8 cellular contexts compared by ENCODE assay signal in the genomic region with DNA sequence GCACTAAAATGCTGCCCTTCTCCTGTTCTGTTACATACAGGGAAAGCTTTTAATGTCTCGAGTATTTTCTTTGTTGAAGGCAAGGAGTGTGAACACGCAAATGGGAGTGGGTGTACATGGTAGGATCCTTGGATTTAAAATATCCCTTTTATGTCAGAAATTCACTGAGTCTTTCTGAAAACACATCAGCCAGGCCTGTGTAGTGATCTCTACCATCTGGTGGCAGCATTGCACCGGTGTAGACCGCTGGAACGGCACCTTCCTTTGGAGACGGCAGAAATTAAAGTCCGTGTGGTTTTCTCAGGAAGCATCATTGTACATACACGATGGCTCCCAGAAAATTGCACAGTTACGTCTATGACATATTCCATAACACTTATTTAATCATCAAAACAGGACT.
A peak's percentile ranks its signal among the peaks of the same experiment; 100 is the strongest.
DNase-seq lines count a peak whose midpoint lies in the region; ATAC-seq, FAIRE-seq and TF ChIP-seq lines count a peak whose summit lies in the region.

No MANE protein-coding gene starts in this region.

- BruUV-seq in PC-3 (replicated peaks; lab: Mats Ljungman, UMichigan), result no TSS peak

- no peaks in the 10 kb centered on the region for H3K9me1 ChIP-seq in keratinocyte (ENCODE audit: control insufficient read depth, extremely low read depth, insufficient read depth, low read length)

- H3K27ac ChIP-seq in Karpas-422 (ENCODE audit: low read length) (no peak overlapping the region), PC-3 (ENCODE audit: low read length) (no peak overlapping the region), keratinocyte (ENCODE audit: control insufficient read depth, insufficient read depth, low read length) (no peak overlapping the region)

- CTCF ChIA-PET in PC-3 (lab: Charles Lee), result no interaction called here

- H3K9ac ChIP-seq in Karpas-422 (ENCODE audit: low read length) (no peak overlapping the region), PC-3 (ENCODE audit: low read length) (no peak overlapping the region), keratinocyte (ENCODE audit: control insufficient read depth, extremely low read depth, insufficient read depth, low read length) (no peak overlapping the region)

- ATAC-seq in PC-3 (peak; percentile 82), GM18907 (IDR thresholded peaks at IDR 0.05; ENCODE audit: unreplicated experiment) (no peak), GM21423 (IDR thresholded peaks at IDR 0.05; ENCODE audit: unreplicated experiment) (no peak), GM19324 (IDR thresholded peaks at IDR 0.05; ENCODE audit: low FRiP score, unreplicated experiment) (no peak)

- no peaks in the 10 kb centered on the region for H3K9me3 ChIP-seq in Karpas-422 (ENCODE audit: low read length)
- H3K9me3 ChIP-seq in PC-3 (ENCODE audit: low read length), result no peaks in the 10 kb centered on the region
- peaks cover 12% of the 10 kb centered on the region for H3K9me3 ChIP-seq in keratinocyte (ENCODE audit: control insufficient read depth, low read depth, low read length)

- FAIRE-seq in keratinocyte (lab: Jason Lieb, UNC), result no peak

- no peaks in the 10 kb centered on the region for H3F3A ChIP-seq in PC-3 (ENCODE audit: low read length, unreplicated experiment)

- dilution Hi-C loops in keratinocyte (cut with MboI; ENCODE audit: extremely low pct_ligation_motif_present, low sequenced_read_pairs), result no loop called here

- POLR2A ChIA-PET in PC-3 (lab: Charles Lee; ENCODE audit: unreplicated experiment), result no interaction called here

- H2AFZ ChIP-seq in Karpas-422 (ENCODE audit: low read length), result no peak overlapping the region
- H2AFZ ChIP-seq in PC-3 (ENCODE audit: low read length), result no peak overlapping the region
- no peak overlapping the region for H2AFZ ChIP-seq in keratinocyte (ENCODE audit: control insufficient read depth, low read length)

- intact Hi-C loops in PC-3 (cut with micrococcal nuclease), result loop anchor here (5.0 to 10.0 kb wide), 3 partner anchors 179 to 1879 kb away; no protein-coding TSS in a partner anchor

- peak; percentile 70 for DNase-seq in Daoy (ENCODE audit: low read depth)
- DNase-seq in Karpas-422, result peak; percentile 57
- DNase-seq in PC-3, result peak; percentile 51
- DNase-seq in keratinocyte (ENCODE audit: low read depth, low spot score), result no peak
- no peak for DNase-seq in T-helper 9 cell

- no peaks in the 10 kb centered on the region for H3K4me1 ChIP-seq in Karpas-422 (ENCODE audit: low read length)
- H3K4me1 ChIP-seq in PC-3 (ENCODE audit: insufficient read depth, low read length), result no peaks in the 10 kb centered on the region
- no peaks in the 10 kb centered on the region for H3K4me1 ChIP-seq in keratinocyte (ENCODE audit: control insufficient read depth, extremely low read depth, insufficient read depth, low read length)

- H3K4me3 ChIP-seq in Karpas-422 (ENCODE audit: low read length) (no peak overlapping the region), PC-3 (ENCODE audit: low read length) (no peak overlapping the region), keratinocyte (ENCODE audit: control insufficient read depth in 2 of 3, extremely low read depth in 1 of 3, insufficient read depth in 2 of 3, low read depth in 1 of 3, low read length in 3 of 3) (no peak overlapping the region)

- no peak overlapping the region for H3K4me2 ChIP-seq in Karpas-422 (ENCODE audit: low read depth, low read length, poor library complexity, severe bottlenecking)
- no peak overlapping the region for H3K4me2 ChIP-seq in PC-3 (ENCODE audit: low read length)
- no peak overlapping the region for H3K4me2 ChIP-seq in keratinocyte (ENCODE audit: control insufficient read depth, extremely low read depth, insufficient read depth, low read depth, low read length)

- no peaks in the 10 kb centered on the region for H3K36me3 ChIP-seq in Karpas-422 (ENCODE audit: insufficient read depth, low read length)
- H3K36me3 ChIP-seq in PC-3 (ENCODE audit: low read depth, low read length), result no peaks in the 10 kb centered on the region
- no peaks in the 10 kb centered on the region for H3K36me3 ChIP-seq in keratinocyte (ENCODE audit: control insufficient read depth in 2 of 2, extremely low read depth in 1 of 2, insufficient read depth in 2 of 2, low read length in 2 of 2)

- no peaks in the 10 kb centered on the region for H4K20me1 ChIP-seq in Karpas-422 (ENCODE audit: insufficient read depth, low read depth, low read length)
- H4K20me1 ChIP-seq in PC-3 (ENCODE audit: low read length), result no peaks in the 10 kb centered on the region
- no peaks in the 10 kb centered on the region for H4K20me1 ChIP-seq in keratinocyte (ENCODE audit: control insufficient read depth, extremely low read depth, insufficient read depth, low read length)

- H3K9me2 ChIP-seq in Karpas-422 (replicated peaks; ENCODE audit: insufficient read depth, low read length) (no peaks in the 10 kb centered on the region), PC-3 (replicated peaks; ENCODE audit: low read length) (no peaks in the 10 kb centered on the region)

- H3K27me3 ChIP-seq in Karpas-422 (ENCODE audit: low read length) (no peaks in the 10 kb centered on the region; the same call in 1 of the 2 replicates), PC-3 (ENCODE audit: low read length) (peaks cover 20% of the 10 kb centered on the region), keratinocyte (ENCODE audit: control insufficient read depth, extremely low read depth, insufficient read depth, low read length) (no peaks in the 10 kb centered on the region)

- H3K79me2 ChIP-seq in Karpas-422 (ENCODE audit: low read length) (no peaks in the 10 kb centered on the region), PC-3 (ENCODE audit: low read length) (no peaks in the 10 kb centered on the region), keratinocyte (ENCODE audit: control insufficient read depth, insufficient read depth, low read length) (no peaks in the 10 kb centered on the region)

- TF ChIP-seq CTCF in PC-3 (conservative IDR thresholded peaks at IDR 0.05; ENCODE audit: low read depth, low read length) (peak; percentile 68), keratinocyte (optimal IDR thresholded peaks at IDR 0.05 in 1 of 3, IDR thresholded peaks at IDR 0.05 in 1 of 3, conservative IDR thresholded peaks at IDR 0.05 in 1 of 3; ENCODE audit: extremely low read depth in 1 of 3, insufficient read depth in 2 of 3, low read length in 3 of 3) (peak in 2 of 3 experiments; percentile 12 to 20)

Comparison
In these comparisons a context has a peak if more than half of its experiments do, and no peak if none do; other contexts are left out.
1. DNase-seq: peak in Daoy (single experiment), Karpas-422 (single experiment) and PC-3 (single experiment); none in keratinocyte (single experiment) and T-helper 9 cell (single experiment).